In the genomic region with DNA sequence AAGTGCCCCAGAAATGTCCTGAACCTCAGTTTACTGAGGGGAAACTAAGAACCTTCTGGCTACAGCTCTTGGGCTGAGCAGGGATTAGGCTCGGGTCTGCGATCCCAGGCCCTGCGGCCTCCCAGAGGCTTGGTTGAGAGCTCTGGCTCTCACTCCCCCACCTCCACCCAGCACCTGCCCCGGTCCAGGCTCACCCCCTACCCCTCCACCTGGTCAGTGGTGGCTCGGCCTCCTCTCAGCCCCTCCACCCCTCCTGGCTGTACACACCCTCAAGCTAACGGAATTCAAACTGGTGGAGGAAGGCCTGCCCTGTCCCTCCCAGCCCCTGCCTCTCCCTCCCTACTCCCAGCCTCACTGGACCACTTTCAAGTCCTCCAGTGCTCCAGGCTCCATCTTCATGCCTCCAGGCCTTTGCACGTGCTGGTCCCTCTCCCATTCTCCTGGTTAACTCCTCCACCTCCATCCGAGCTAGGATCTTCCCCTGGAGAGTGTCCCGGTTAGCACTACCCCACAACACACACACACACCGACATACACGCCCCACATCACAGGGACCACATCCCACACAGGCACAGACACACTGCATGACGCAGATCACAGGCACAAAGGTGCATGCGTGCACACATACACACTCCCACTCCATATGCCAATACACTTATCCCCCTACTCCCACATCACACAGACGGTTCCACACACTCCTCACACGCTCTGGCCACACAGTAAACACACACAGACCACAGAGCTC, we compare ENCODE assay signal across 8 cellular contexts.
A peak's percentile ranks its signal among the peaks of the same experiment; 100 is the strongest.
DNase-seq lines count a peak whose midpoint lies in the region; ATAC-seq and TF ChIP-seq lines count a peak whose summit lies in the region.

No MANE protein-coding gene starts in this region.

- peak overlapping the region; percentile 23 for H3K4me3 ChIP-seq in HAP-1
- peak overlapping the region; percentile 9 to 52 for H3K4me3 ChIP-seq in neuronal stem cell (ENCODE audit: low read length in 2 of 2)
- H3K4me3 ChIP-seq in Karpas-422 (ENCODE audit: low read length): no peak overlapping the region

- no peaks in the 10 kb centered on the region for H3K9me3 Mint-ChIP-seq in activated CD8-positive, alpha-beta T cell treated with anti-CD3 and anti-CD28 coated beads for 36 hours

- H3K4me1 ChIP-seq in HAP-1: peaks cover 34% of the 10 kb centered on the region
- peaks cover 31 to 69% of the 10 kb centered on the region in 2 donors for H3K4me1 ChIP-seq in neuronal stem cell (ENCODE audit: control insufficient read depth in 2 of 2, insufficient read depth in 1 of 2, low read depth in 1 of 2, low read length in 2 of 2)
- no peaks in the 10 kb centered on the region for H3K4me1 ChIP-seq in Karpas-422 (ENCODE audit: low read length)

- H3K79me2 ChIP-seq in Karpas-422 (ENCODE audit: low read length): no peaks in the 10 kb centered on the region

- peak overlapping the region; percentile 94 for H3K27ac Mint-ChIP-seq in activated CD8-positive, alpha-beta T cell treated with anti-CD3 and anti-CD28 coated beads for 36 hours

- H4K8ac ChIP-seq in neuronal stem cell (ENCODE audit: low read depth, low read length): peak overlapping the region; percentile 97

- H3K36me3 ChIP-seq in HAP-1 (replicated peaks) (peaks cover 10% of the 10 kb centered on the region; the same call in 1 of the 2 replicates), neuronal stem cell (replicated peaks in 1 of 2; ENCODE audit: control insufficient read depth in 2 of 2, insufficient read depth in 2 of 2, low read length in 2 of 2) (peaks cover 0 to 12% of the 10 kb centered on the region in 2 donors), Karpas-422 (ENCODE audit: insufficient read depth, low read length) (no peaks in the 10 kb centered on the region)

- POLR2A ChIA-PET in activated CD8-positive, alpha-beta T cell treated with anti-CD3 and anti-CD28 coated beads for 36 hours (lab: Charles Lee): interaction anchor here (0.7 to 1.7 kb wide), 11 partner anchors 12 to 348 kb away, joined by 3 to 6 read pairs (median 3); no protein-coding TSS in a partner anchor

- peak overlapping the region; percentile 76 for H2BK5ac ChIP-seq in neuronal stem cell (ENCODE audit: low read length)

- H3K36me3 Mint-ChIP-seq in activated CD8-positive, alpha-beta T cell treated with anti-CD3 and anti-CD28 coated beads for 36 hours (ENCODE audit: low read depth): peaks cover 21% of the 10 kb centered on the region

- no peaks in the 10 kb centered on the region for H3K27me3 Mint-ChIP-seq in activated CD8-positive, alpha-beta T cell treated with anti-CD3 and anti-CD28 coated beads for 36 hours

- no peak overlapping the region for H3K4ac ChIP-seq in neuronal stem cell (ENCODE audit: low read length)

- H3K27ac ChIP-seq in epithelial cell of prostate: peak overlapping the region; percentile 92
- H3K27ac ChIP-seq in neuronal stem cell (replicated peaks; ENCODE audit: low read length): no peak overlapping the region
- no peak overlapping the region for H3K27ac ChIP-seq in Karpas-422 (ENCODE audit: low read length)

- intact Hi-C loops in activated CD8-positive, alpha-beta T cell treated with anti-CD3 and anti-CD28 coated beads for 36 hours (cut with micrococcal nuclease): loop anchor here (10.0 kb wide), 1 partner anchor 115 kb away; no protein-coding TSS in a partner anchor

- no peaks in the 10 kb centered on the region for H3K9me3 ChIP-seq in HAP-1
- H3K9me3 ChIP-seq in neuronal stem cell (replicated peaks in 1 of 2; ENCODE audit: control insufficient read depth in 2 of 2, insufficient read depth in 1 of 2, low read depth in 1 of 2, low read length in 2 of 2): no peaks in the 10 kb centered on the region
- H3K9me3 ChIP-seq in Karpas-422 (ENCODE audit: low read length): no peaks in the 10 kb centered on the region

- peak overlapping the region; percentile 48 for H3K14ac ChIP-seq in neuronal stem cell (ENCODE audit: low read length)

- H3K23ac ChIP-seq in neuronal stem cell (ENCODE audit: low read depth, low read length, poor library complexity): peak overlapping the region; percentile 59

- peak overlapping the region; percentile 89 for H3K4me3 Mint-ChIP-seq in activated CD8-positive, alpha-beta T cell treated with anti-CD3 and anti-CD28 coated beads for 36 hours

- no peaks in the 10 kb centered on the region for H3K79me1 ChIP-seq in neuronal stem cell (ENCODE audit: low read depth, low read length)

- H3K27me3 ChIP-seq in HAP-1 (ENCODE audit: low read depth) (no peaks in the 10 kb centered on the region), neuronal stem cell (ENCODE audit: control insufficient read depth in 3 of 3, insufficient read depth in 3 of 3, low read depth in 1 of 3, low read length in 3 of 3) (peaks cover 0 to 11% (median 0%) of the 10 kb centered on the region in 3 experiments), Karpas-422 (ENCODE audit: low read length) (no peaks in the 10 kb centered on the region)

- no peak overlapping the region for H2AFZ ChIP-seq in neuronal stem cell (ENCODE audit: low read length)
- no peak overlapping the region for H2AFZ ChIP-seq in Karpas-422 (ENCODE audit: low read length)

- peak; percentile 24 for ATAC-seq in activated CD8-positive, alpha-beta T cell treated with anti-CD3 and anti-CD28 coated beads for 36 hours
- ATAC-seq in GM21447 (IDR thresholded peaks at IDR 0.05; ENCODE audit: unreplicated experiment) (no peak), GM18502 (IDR thresholded peaks at IDR 0.05; ENCODE audit: poor library complexity, unreplicated experiment) (no peak)

- H3K4me1 Mint-ChIP-seq in activated CD8-positive, alpha-beta T cell treated with anti-CD3 and anti-CD28 coated beads for 36 hours (ENCODE audit: low read depth): peaks cover 38% of the 10 kb centered on the region

- H3K4me2 ChIP-seq in neuronal stem cell (ENCODE audit: insufficient read depth, low read length, poor library complexity, severe bottlenecking): no peak overlapping the region
- H3K4me2 ChIP-seq in Karpas-422 (ENCODE audit: low read depth, low read length, poor library complexity, severe bottlenecking): no peak overlapping the region

- in situ Hi-C loops in HAP-1 (cut with MboI; ENCODE audit: low sequenced_read_pairs): no loop called here

- WGBS in neuronal stem cell (ENCODE audit: extremely low coverage in 2 of 2, insufficient read length in 2 of 2, insufficient replicate concordance in 1 of 2), 2 donors: 100% methylated on average over 2 of the region's 15 CpGs; no CpG with 5 or more reads in 1 of the 2 donors

- peak overlapping the region; percentile 91 for H3K18ac ChIP-seq in neuronal stem cell (ENCODE audit: low read length)

- DNase-seq in HAP-1 (ENCODE audit: low spot score in 2 of 2) (peak in 1 of 2 experiments; percentile 45), epithelial cell of prostate (ENCODE audit: low read depth, low spot score) (no peak), neuronal stem cell (ENCODE audit: low spot score) (no peak), Karpas-422 (no peak), NCI-H1048 (lab: John Stamatoyannopoulos, UW) (no peak)
- DNase-seq in activated CD8-positive, alpha-beta T cell treated with anti-CD3 and anti-CD28 coated beads for 36 hours: peak; percentile 77

- H2BK15ac ChIP-seq in neuronal stem cell (ENCODE audit: low read length): peak overlapping the region; percentile 72

- H3K9me2 ChIP-seq in Karpas-422 (replicated peaks; ENCODE audit: insufficient read depth, low read length): no peaks in the 10 kb centered on the region

- H2BK120ac ChIP-seq in neuronal stem cell (ENCODE audit: low read depth, low read length): peak overlapping the region; percentile 37

- H3K9ac ChIP-seq in neuronal stem cell (ENCODE audit: low read depth, low read length, poor library complexity) (no peak overlapping the region), Karpas-422 (ENCODE audit: low read length) (no peak overlapping the region)

- H2AK5ac ChIP-seq in neuronal stem cell (ENCODE audit: low read depth, low read length): peak overlapping the region; percentile 90

- H4K91ac ChIP-seq in neuronal stem cell (ENCODE audit: low read depth, low read length, poor library complexity): no peak overlapping the region

- H4K20me1 ChIP-seq in Karpas-422 (ENCODE audit: insufficient read depth, low read depth, low read length): no peaks in the 10 kb centered on the region

- CTCF ChIA-PET in activated CD8-positive, alpha-beta T cell treated with anti-CD3 and anti-CD28 coated beads for 36 hours (lab: Charles Lee): interaction anchor here (0.9 to 1.6 kb wide), 5 partner anchors 10 to 358 kb away, joined by 3 to 6 read pairs (median 3); no protein-coding TSS in a partner anchor

- no peak for TF ChIP-seq CTCF in activated CD8-positive, alpha-beta T cell treated with anti-CD3 and anti-CD28 coated beads for 36 hours (IDR thresholded peaks at IDR 0.05)

- peak overlapping the region; percentile 98 for H2BK12ac ChIP-seq in neuronal stem cell (ENCODE audit: low read length)
